Comparison of ENCODE assay signal across 16 cellular contexts in the genomic region with DNA sequence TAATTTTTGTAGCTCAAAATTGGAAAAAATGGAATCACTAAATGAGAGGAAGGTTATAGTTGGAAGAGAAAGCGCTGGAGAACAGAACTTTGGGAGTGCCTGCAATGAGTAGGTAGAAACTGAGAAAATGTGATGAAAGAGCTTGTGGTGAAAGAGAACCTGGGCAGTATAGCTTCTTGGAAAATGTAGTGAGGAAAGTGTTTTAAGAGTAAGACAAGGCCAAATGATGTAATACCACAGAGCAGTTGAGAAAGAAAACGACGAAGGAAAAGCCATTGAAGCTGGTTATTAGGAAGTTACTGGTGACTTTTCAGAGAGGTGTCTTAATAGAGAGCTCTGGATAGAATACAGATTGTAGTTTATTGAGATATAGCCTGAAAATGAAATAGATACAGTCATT.
DNase-seq lines count a peak whose midpoint lies in the region; ATAC-seq and TF ChIP-seq lines count a peak whose summit lies in the region.
"Had no signal": no experiment of that assay in that cellular context is flagged by ENCODE, and none has a peak within 500 bp of the region (broad histone marks: within the 10 kb centered on the region; RNA-seq: fewer than 3 reads in every experiment).

No MANE protein-coding gene starts in this region.

- H3K27ac ChIP-seq in SK-N-MC (peak overlapping the region; percentile 18; the same call in 1 of the 2 replicates), smooth muscle cell (ENCODE audit: low read depth) (peak overlapping the region; percentile 77)
- H3K27ac ChIP-seq: body of pancreas had no signal

- no peaks in the 10 kb centered on the region for H3F3A ChIP-seq in smooth muscle cell (ENCODE audit: low read depth)

- no peaks in the 10 kb centered on the region for H4K20me1 ChIP-seq in smooth muscle cell (ENCODE audit: low read depth)

- peaks cover 8% of the 10 kb centered on the region for H3K27me3 Mint-ChIP-seq in activated T-cell treated with anti-CD3 and anti-CD28 coated beads, Interleukin-2, amount 50 U/mL, for 72 hours (ENCODE audit: low read depth)
- H3K27me3 Mint-ChIP-seq in activated T-cell treated with anti-CD3 and anti-CD28 coated beads, Interleukin-2, amount 50 U/mL, for 4 hours (ENCODE audit: low read depth), result peaks cover 5% of the 10 kb centered on the region
- H3K27me3 Mint-ChIP-seq: activated CD4-positive, alpha-beta T cell treated with anti-CD3 and anti-CD28 coated beads for 36 hours had no signal

- H3K9me3 Mint-ChIP-seq in activated T-cell treated with anti-CD3 and anti-CD28 coated beads, Interleukin-2, amount 50 U/mL, for 72 hours, result no peaks in the 10 kb centered on the region
- no peaks in the 10 kb centered on the region for H3K9me3 Mint-ChIP-seq in activated T-cell treated with anti-CD3 and anti-CD28 coated beads, Interleukin-2, amount 50 U/mL, for 4 hours
- H3K9me3 Mint-ChIP-seq: T-cell had no signal

- no peak overlapping the region for H3K4me3 ChIP-seq in SK-N-MC
- H3K4me3 ChIP-seq in cardiac fibroblast (replicated peaks in 1 of 2; ENCODE audit: low read depth in 2 of 2, low read length in 2 of 2), result no peak overlapping the region
- no peak overlapping the region for H3K4me3 ChIP-seq in smooth muscle cell
- H3K4me3 ChIP-seq: body of pancreas had no signal

- H3K36me3 Mint-ChIP-seq in activated T-cell treated with anti-CD3 and anti-CD28 coated beads, Interleukin-2, amount 50 U/mL, for 72 hours (ENCODE audit: insufficient read depth in 2 of 2), result peaks cover 0 to 2% of the 10 kb centered on the region in 2 donors
- H3K36me3 Mint-ChIP-seq in activated T-cell treated with anti-CD3 and anti-CD28 coated beads, Interleukin-2, amount 50 U/mL, for 4 hours (ENCODE audit: insufficient read depth), result peaks cover 1% of the 10 kb centered on the region

- peak overlapping the region; percentile 54 for H3K27ac Mint-ChIP-seq in activated T-cell treated with anti-CD3 and anti-CD28 coated beads, Interleukin-2, amount 50 U/mL, for 72 hours
- H3K27ac Mint-ChIP-seq: activated CD4-positive, alpha-beta T cell treated with anti-CD3 and anti-CD28 coated beads for 36 hours; T-cell had no signal

- 57% methylated on average over 3 of the region's 3 CpGs for WGBS in smooth muscle cell (ENCODE audit: low lambda C conversion rate)

- ATAC-seq in activated T-cell treated with anti-CD3 and anti-CD28 coated beads, Interleukin-2, amount 50 U/mL, for 72 hours (replicated peaks in 1 of 2), result peak; percentile 20 to 39
- ATAC-seq in activated T-cell treated with anti-CD3 and anti-CD28 coated beads, Interleukin-2, amount 50 U/mL, for 4 hours, result no peak
- ATAC-seq in GM21367 (IDR thresholded peaks at IDR 0.05; ENCODE audit: unreplicated experiment), result no peak
- ATAC-seq: activated CD4-positive, alpha-beta T cell treated with anti-CD3 and anti-CD28 coated beads for 36 hours; body of pancreas; PC-3; T-cell had no signal

- no peaks in the 10 kb centered on the region for H3K27me3 ChIP-seq in smooth muscle cell (ENCODE audit: low read depth)
- H3K27me3 ChIP-seq: body of pancreas had no signal

- peak overlapping the region in 1 of 2 donors; percentile 9 for H3K4me3 Mint-ChIP-seq in activated T-cell treated with anti-CD3 and anti-CD28 coated beads, Interleukin-2, amount 50 U/mL, for 72 hours
- no peak overlapping the region for H3K4me3 Mint-ChIP-seq in activated T-cell treated with anti-CD3 and anti-CD28 coated beads, Interleukin-2, amount 50 U/mL, for 4 hours
- H3K4me3 Mint-ChIP-seq: activated CD4-positive, alpha-beta T cell treated with anti-CD3 and anti-CD28 coated beads for 36 hours; T-cell had no signal

- peak overlapping the region; percentile 56 for H2AFZ ChIP-seq in smooth muscle cell (ENCODE audit: low read depth)

- H3K4me1 Mint-ChIP-seq in activated T-cell treated with anti-CD3 and anti-CD28 coated beads, Interleukin-2, amount 50 U/mL, for 72 hours (ENCODE audit: low read depth), result peaks cover 19% of the 10 kb centered on the region
- H3K4me1 Mint-ChIP-seq in activated T-cell treated with anti-CD3 and anti-CD28 coated beads, Interleukin-2, amount 50 U/mL, for 4 hours (ENCODE audit: low read depth), result peaks cover 13% of the 10 kb centered on the region

- no peak overlapping the region for H3K9ac ChIP-seq in SK-N-MC (ENCODE audit: insufficient read length)
- H3K9ac ChIP-seq in smooth muscle cell (ENCODE audit: low read depth), result no peak overlapping the region

- no peaks in the 10 kb centered on the region for H3K79me2 ChIP-seq in smooth muscle cell (ENCODE audit: low read depth)

- peaks cover 13% of the 10 kb centered on the region for H3K4me1 ChIP-seq in smooth muscle cell (ENCODE audit: low read depth)

- no peaks in the 10 kb centered on the region for H3K9me3 ChIP-seq in SK-N-MC (ENCODE audit: low read depth, low read length)
- H3K9me3 ChIP-seq in smooth muscle cell (replicated peaks; ENCODE audit: low read depth), result no peaks in the 10 kb centered on the region
- H3K9me3 ChIP-seq: body of pancreas had no signal

- DNase-seq in activated T-cell treated with anti-CD3 and anti-CD28 coated beads, Interleukin-2, amount 50 U/mL, for 72 hours, result no peak
- DNase-seq in activated T-cell treated with anti-CD3 and anti-CD28 coated beads, Interleukin-2, amount 50 U/mL, for 4 hours, result no peak
- no peak for DNase-seq in SK-N-MC (ENCODE audit: low read depth, low spot score)
- peak; percentile 53 to 59 for DNase-seq in cardiac fibroblast (ENCODE audit: low read depth in 2 of 2)
- DNase-seq in smooth muscle cell (lab: John Stamatoyannopoulos, UW; ENCODE audit: unreplicated experiment), result no peak
- no peak for DNase-seq in NCI-H1092 (lab: John Stamatoyannopoulos, UW)
- no peak for DNase-seq in OCI-M2 (lab: John Stamatoyannopoulos, UW; ENCODE audit: unreplicated experiment)
- DNase-seq: activated CD4-positive, alpha-beta T cell treated with anti-CD3 and anti-CD28 coated beads for 36 hours; body of pancreas; effector CD4-positive, alpha-beta T cell; GDM1; NCI-H1105; PC-3; stimulated activated naive CD4-positive, alpha-beta T cell treated with Interleukin-2 at 50 U/mL for 16 hours; T-cell had no signal

- TF ChIP-seq CTCF in cardiac fibroblast (IDR thresholded peaks at IDR 0.05; ENCODE audit: low read depth, low read length), result no peak
- TF ChIP-seq CTCF in smooth muscle cell (IDR thresholded peaks at IDR 0.05; ENCODE audit: borderline replicate concordance, insufficient read depth, poor library complexity, severe bottlenecking), result no peak

- peak overlapping the region; percentile 64 for H3K4me2 ChIP-seq in smooth muscle cell

- no peaks in the 10 kb centered on the region for H3K36me3 ChIP-seq in SK-N-MC (ENCODE audit: insufficient read depth, low read length)
- H3K36me3 ChIP-seq in smooth muscle cell (ENCODE audit: low read depth), result no peaks in the 10 kb centered on the region

Comparison
In these comparisons a context has a peak if more than half of its experiments do, and no peak if none do; other contexts are left out.
1. ATAC-seq: peak in activated T-cell treated with anti-CD3 and anti-CD28 coated beads, Interleukin-2, amount 50 U/mL, for 72 hours (2 of 2); none in activated T-cell treated with anti-CD3 and anti-CD28 coated beads, Interleukin-2, amount 50 U/mL, for 4 hours (0 of 2) and GM21367 (single experiment).
2. DNase-seq: peak in cardiac fibroblast (2 of 2); none in activated T-cell treated with anti-CD3 and anti-CD28 coated beads, Interleukin-2, amount 50 U/mL, for 72 hours (0 of 2), activated T-cell treated with anti-CD3 and anti-CD28 coated beads, Interleukin-2, amount 50 U/mL, for 4 hours (single experiment), SK-N-MC (single experiment), smooth muscle cell (single experiment), NCI-H1092 (single experiment) and OCI-M2 (single experiment).